ENCODE assay signal across 8 cellular contexts in the genomic region with DNA sequence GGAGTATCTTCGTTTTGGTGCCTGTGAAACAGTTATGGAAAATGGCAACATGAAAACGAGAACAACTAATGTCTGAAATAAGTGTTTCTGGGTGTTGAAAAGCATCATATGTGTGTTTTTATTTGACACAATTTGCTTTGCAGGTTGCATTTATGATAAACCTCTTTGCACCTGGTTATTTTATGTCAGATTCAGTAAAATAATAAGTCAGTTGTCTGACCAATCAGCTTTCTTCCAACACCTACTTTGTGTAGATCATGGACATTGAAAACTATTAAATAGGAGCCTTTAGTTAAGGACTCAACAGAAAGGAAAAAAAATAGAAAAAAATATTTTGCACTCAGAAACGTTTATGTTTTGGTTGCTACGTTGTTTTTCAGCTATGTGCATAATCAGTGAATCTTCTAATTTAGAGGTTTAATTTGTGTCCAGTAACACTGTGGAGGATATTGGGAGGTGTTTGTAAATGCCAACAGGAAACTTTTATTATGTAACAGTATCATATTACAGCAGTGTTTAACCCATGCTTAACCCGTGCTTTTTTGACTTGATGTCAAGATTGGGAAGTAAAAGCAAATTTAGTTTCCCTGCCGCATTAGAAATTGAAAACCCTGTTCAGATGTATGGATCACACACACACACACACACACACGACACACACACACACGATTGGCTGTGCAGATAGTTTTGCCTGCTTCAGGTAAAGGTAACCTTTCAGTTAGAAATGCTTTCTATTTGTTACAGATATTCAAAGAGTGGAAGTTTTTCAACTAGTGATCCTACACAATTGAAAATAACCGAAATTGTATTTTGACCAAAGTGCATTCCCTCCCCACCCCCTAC. TPM values are rescaled to one million over a fixed set of nuclear protein-coding genes. Genes with fewer than 3 reads are reported as not detected.
DNase-seq lines count a peak whose midpoint lies in the region; ATAC-seq and TF ChIP-seq lines count a peak whose summit lies in the region.

No MANE protein-coding gene starts in this region.

- no peak overlapping the region for H2AFZ ChIP-seq in GM23338

- H3K27me3 Mint-ChIP-seq in GM23338 (ENCODE audit: insufficient read depth, low read depth, poor library complexity): peaks cover 7% of the 10 kb centered on the region

- intact Hi-C loops in dorsolateral prefrontal cortex (cut with DNase I) (loop anchor here (5.0 to 10.0 kb wide), 3 partner anchors 205 to 293 kb away; no protein-coding TSS in a partner anchor), stomach (cut with DNase I; ENCODE audit: low total_unique reads) (no loop called here)

- peaks cover 3% of the 10 kb centered on the region; the same call in 1 of the 3 replicates for H3K9me3 Mint-ChIP-seq in GM23338

- H3K27me3 ChIP-seq in GM23338 (ENCODE audit: insufficient read depth): no peaks in the 10 kb centered on the region
- H3K27me3 ChIP-seq in dorsolateral prefrontal cortex: no peaks in the 10 kb centered on the region
- H3K27me3 ChIP-seq in neutrophil: peaks cover 12% of the 10 kb centered on the region
- H3K27me3 ChIP-seq in stomach: no peaks in the 10 kb centered on the region

- H3K27ac Mint-ChIP-seq in GM23338: no peak overlapping the region

- peaks cover 4% of the 10 kb centered on the region for H3F3A ChIP-seq in GM23338 (replicated peaks; ENCODE audit: low read depth)

- no peak for DNase-seq in GM23338 (ENCODE audit: low spot score)
- peak; percentile 33 for DNase-seq in NCI-H526 treated with DMSO at 0.1 percent for 48 hours (lab: John Stamatoyannopoulos, UW)
- no peak for DNase-seq in dorsolateral prefrontal cortex
- DNase-seq in NCI-H524 treated with DMSO at 0.1 percent for 48 hours (lab: John Stamatoyannopoulos, UW): no peak
- no peak for DNase-seq in stomach
- no peak for DNase-seq in NCI-H1092 treated with DMSO at 0.1 percent for 48 hours (lab: John Stamatoyannopoulos, UW)

- H3K9me2 ChIP-seq in GM23338 (ENCODE audit: insufficient read depth): no peaks in the 10 kb centered on the region

- H3K4me3 ChIP-seq in GM23338 (peak overlapping the region; percentile 97), dorsolateral prefrontal cortex (peak overlapping the region; percentile 59 to 98 (median 87)), neutrophil (ENCODE audit: low read depth in 1 of 2, low read length in 1 of 2) (no peak overlapping the region), stomach (peak overlapping the region in 2 of 4 donors; percentile 84 to 88)

- peaks cover 3% of the 10 kb centered on the region; the same call in 1 of the 3 replicates for H3K36me3 Mint-ChIP-seq in GM23338 (ENCODE audit: low read depth)

- H4K20me1 ChIP-seq in GM23338 (replicated peaks; ENCODE audit: insufficient read depth): peaks cover 51% of the 10 kb centered on the region

- H3K79me2 ChIP-seq in GM23338 (replicated peaks; ENCODE audit: insufficient read depth): peaks cover 62% of the 10 kb centered on the region

- TF ChIP-seq CTCF in GM23338 (conservative IDR thresholded peaks at IDR 0.05; ENCODE audit: low read depth in 2 of 2) (no peak), dorsolateral prefrontal cortex (IDR thresholded peaks at IDR 0.05 in 54 of 56, conservative IDR thresholded peaks at IDR 0.05 in 2 of 56; ENCODE audit: low read depth in 1 of 56, partially characterized antibody in 56 of 56) (no peak), neutrophil (IDR thresholded peaks at IDR 0.05) (no peak), stomach (IDR thresholded peaks at IDR 0.05) (no peak)

- 53 to 62% (median 59%) methylated on average over 9 of the region's 9 CpGs for WGBS in stomach, 5 donors

- TF ChIP-seq EP300 in stomach (IDR thresholded peaks at IDR 0.05): no peak

- H3K27ac ChIP-seq in GM23338 (ENCODE audit: low read depth): no peak overlapping the region
- H3K27ac ChIP-seq in dorsolateral prefrontal cortex: peak overlapping the region; percentile 70 to 99 (median 95)
- H3K27ac ChIP-seq in neutrophil: peak overlapping the region; percentile 9
- no peak overlapping the region for H3K27ac ChIP-seq in stomach

- H3K9me3 ChIP-seq in neutrophil (no peaks in the 10 kb centered on the region), stomach (no peaks in the 10 kb centered on the region)

- peak overlapping the region; percentile 90 for H3K4me2 ChIP-seq in GM23338

- H3K36me3 ChIP-seq in GM23338 (ENCODE audit: insufficient read depth): no peaks in the 10 kb centered on the region
- H3K36me3 ChIP-seq in neutrophil: no peaks in the 10 kb centered on the region
- no peaks in the 10 kb centered on the region for H3K36me3 ChIP-seq in stomach

- ATAC-seq in GM23338 (no peak), GM18873 (IDR thresholded peaks at IDR 0.05; ENCODE audit: low FRiP score, unreplicated experiment) (no peak)

- H3K4me1 ChIP-seq in GM23338 (ENCODE audit: insufficient read depth) (peaks cover 44% of the 10 kb centered on the region), neutrophil (ENCODE audit: control insufficient read depth in 1 of 2, insufficient read depth in 1 of 2, low read depth in 1 of 2, low read length in 1 of 2) (peaks cover 37 to 39% of the 10 kb centered on the region in 2 experiments), stomach (peaks cover 4 to 53% (median 41%) of the 10 kb centered on the region in 4 donors)

- H3K4me3 Mint-ChIP-seq in GM23338: peak overlapping the region; percentile 93

- TF ChIP-seq POLR2A in stomach (IDR thresholded peaks at IDR 0.05): no peak

- peaks cover 48% of the 10 kb centered on the region for H3K4me1 Mint-ChIP-seq in GM23338

TF ChIP-seq in GM23338, 12 proteins besides CTCF, POLR2A, EP300 and RAD21 (continues in another document):
- TF ChIP-seq, protein P1, sequence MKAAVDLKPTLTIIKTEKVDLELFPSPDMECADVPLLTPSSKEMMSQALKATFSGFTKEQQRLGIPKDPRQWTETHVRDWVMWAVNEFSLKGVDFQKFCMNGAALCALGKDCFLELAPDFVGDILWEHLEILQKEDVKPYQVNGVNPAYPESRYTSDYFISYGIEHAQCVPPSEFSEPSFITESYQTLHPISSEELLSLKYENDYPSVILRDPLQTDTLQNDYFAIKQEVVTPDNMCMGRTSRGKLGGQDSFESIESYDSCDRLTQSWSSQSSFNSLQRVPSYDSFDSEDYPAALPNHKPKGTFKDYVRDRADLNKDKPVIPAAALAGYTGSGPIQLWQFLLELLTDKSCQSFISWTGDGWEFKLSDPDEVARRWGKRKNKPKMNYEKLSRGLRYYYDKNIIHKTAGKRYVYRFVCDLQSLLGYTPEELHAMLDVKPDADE (IDR thresholded peaks at IDR 0.05): no peak
- TF ChIP-seq EZH2 (IDR thresholded peaks at IDR 0.05; ENCODE audit: low read depth, unreplicated experiment) (no peak), CREB1 (CRISPR knock-in tag; IDR thresholded peaks at IDR 0.05; ENCODE audit: low read depth) (no peak), NANOG (IDR thresholded peaks at IDR 0.05; ENCODE audit: borderline replicate concordance) (no peak)

RNA-seq across cellular contexts. Expression of gene PKP4, which starts 2.6 kb away (rescaled TPM):
- 66.7 and 92.3 TPM in 2 replicates for total RNA-seq in GM23338 (2014; rRNA removed; shearing (Covaris generic))
- 34.6 and 35.7 TPM in 2 replicates for polyA plus RNA-seq in GM23338 (2016; fragmentation: Nextera tagmentation; extraction: Ambion mirVana)
- 100 to 1,000 TPM; 163 to 459 (median 237) TPM for total RNA-seq in dorsolateral prefrontal cortex
- 100 to 1,000 TPM in 3 of 5 donors, 10 to 100 TPM in 2; 71.4 to 223 (median 131) TPM for total RNA-seq in stomach
- polyA plus RNA-seq in stomach: 10 to 100 TPM; 20.5 to 24.6 (median 21.4) TPM

RNA-seq across cellular contexts. Expression of gene CCDC148, which starts 2.8 kb away (rescaled TPM):
- total RNA-seq in GM23338 (2014; rRNA removed; shearing (Covaris generic)): 0.16 and 1.2 TPM in 2 replicates
- 1.3 and 1.8 TPM in 2 replicates for polyA plus RNA-seq in GM23338 (2016; fragmentation: Nextera tagmentation; extraction: Ambion mirVana)
- total RNA-seq in dorsolateral prefrontal cortex: 10 to 100 TPM in 20 of 120 experiments, 1 to 10 TPM in 100; 4.8 to 15.3 (median 8.3) TPM
- 1 to 10 TPM in 1 of 5 donors, under 1 TPM in 1, not detected in 3; 0.43 to 1.3 TPM for total RNA-seq in stomach
- under 1 TPM in 1 of 3 donors, not detected in 2; 0.25 TPM for polyA plus RNA-seq in stomach

Comparison
In these comparisons a context has a peak if more than half of its experiments do, and no peak if none do; other contexts are left out.
1. H3K27ac ChIP-seq: peak in dorsolateral prefrontal cortex (59 of 59) and neutrophil (single experiment); none in GM23338 (single experiment) and stomach (0 of 5).
2. H3K4me3 ChIP-seq: peak in GM23338 (single experiment) and dorsolateral prefrontal cortex (59 of 59); none in neutrophil (0 of 2).